Comparison of ENCODE assay signal across 10 cellular contexts in genomic region chr4:184450045-184450444, GRCh38. TPM values are rescaled to one million over a fixed set of nuclear protein-coding genes. Genes with fewer than 3 reads are reported as not detected.
A peak's percentile ranks its signal among the peaks of the same experiment; 100 is the strongest.
DNase-seq lines count a peak whose midpoint lies in the region; ATAC-seq and TF ChIP-seq lines count a peak whose summit lies in the region.
"Had no signal": no experiment of that assay in that cellular context is flagged by ENCODE, and none has a peak within 500 bp of the region (broad histone marks: within the 10 kb centered on the region; RNA-seq: fewer than 3 reads in every experiment).

No MANE protein-coding gene starts in this region.

- H2AFZ ChIP-seq in GM23338 = no peak overlapping the region
- no peak overlapping the region for H2AFZ ChIP-seq in neural progenitor cell (replicated peaks)

- 0 out of 2 replicates have a peak overlapping the region, but pooled peaks have one; percentile 69 for H3K4me2 ChIP-seq in GM23338
- H3K4me2 ChIP-seq in neural progenitor cell = no peak overlapping the region

- H3K4me3 ChIP-seq in GM23338 = no peak overlapping the region
- no peak overlapping the region for H3K4me3 ChIP-seq in gastroesophageal sphincter
- no peak overlapping the region for H3K4me3 ChIP-seq in neural progenitor cell

- no peak for TF ChIP-seq EP300 in gastroesophageal sphincter (IDR thresholded peaks at IDR 0.05)

- 14 to 37% methylated on average over 5 of the region's 5 CpGs for WGBS in gastroesophageal sphincter (ENCODE audit: low coverage in 1 of 2), 2 donors

- no peaks in the 10 kb centered on the region; the same call in 1 of the 2 replicates for H4K20me1 ChIP-seq in GM23338 (replicated peaks; ENCODE audit: insufficient read depth)
- H4K20me1 ChIP-seq in neural progenitor cell (ENCODE audit: low read depth) = peaks cover 63% of the 10 kb centered on the region

- peaks cover 8% of the 10 kb centered on the region for H3K27me3 Mint-ChIP-seq in GM23338 (ENCODE audit: insufficient read depth, low read depth, poor library complexity)
- H3K27me3 Mint-ChIP-seq in activated T-helper 2 cell treated with anti-CD3 and anti-CD28 coated beads, Interferon-gamma antibody, Interleukin-2, Interleukin-4, amounts not matched to agents 10 μg/mL and 5 μg/mL and 100 μg/mL, durations not matched to agents 14 hours and 24 hours and 36 hours (ENCODE audit: low read depth) = no peaks in the 10 kb centered on the region
- no peaks in the 10 kb centered on the region for H3K27me3 Mint-ChIP-seq in stimulated activated memory B cell treated with anti-CD40 and anti-IgM and Interleukin-4, amounts not matched to agents 10 μg/mL and 1 μg/mL and 100 μg/mL, for 72 hours
- H3K27me3 Mint-ChIP-seq in neural progenitor cell (ENCODE audit: insufficient read depth, low read depth) = peaks cover 5% of the 10 kb centered on the region

- H3K4me3 Mint-ChIP-seq in GM23338 (no peak overlapping the region; the same call in 2 of the 3 replicates), neural progenitor cell (no peak overlapping the region)
- no peak overlapping the region for H3K4me3 Mint-ChIP-seq in activated T-helper 2 cell treated with anti-CD3 and anti-CD28 coated beads, Interferon-gamma antibody, Interleukin-2, Interleukin-4, amounts not matched to agents 10 μg/mL and 5 μg/mL and 100 μg/mL, durations not matched to agents 14 hours and 24 hours and 36 hours (ENCODE audit: low read depth)
- H3K4me3 Mint-ChIP-seq in stimulated activated memory B cell treated with anti-CD40 and anti-IgM and Interleukin-4, amounts not matched to agents 10 μg/mL and 1 μg/mL and 100 μg/mL, for 72 hours = no peak overlapping the region
- H3K4me3 Mint-ChIP-seq: mesothelial cell of epicardium had no signal

- H3K4me1 ChIP-seq in GM23338 (ENCODE audit: insufficient read depth) (peaks cover 70% of the 10 kb centered on the region), gastroesophageal sphincter (peaks cover 10 to 97% (median 48%) of the 10 kb centered on the region in 3 donors), neural progenitor cell (peaks cover 34% of the 10 kb centered on the region)

- H3K4me1 Mint-ChIP-seq in GM23338 = peaks cover 75% of the 10 kb centered on the region
- H3K4me1 Mint-ChIP-seq in activated T-helper 2 cell treated with anti-CD3 and anti-CD28 coated beads, Interferon-gamma antibody, Interleukin-2, Interleukin-4, amounts not matched to agents 10 μg/mL and 5 μg/mL and 100 μg/mL, durations not matched to agents 14 hours and 24 hours and 36 hours (ENCODE audit: low read depth) = peaks cover 62% of the 10 kb centered on the region
- H3K4me1 Mint-ChIP-seq in stimulated activated memory B cell treated with anti-CD40 and anti-IgM and Interleukin-4, amounts not matched to agents 10 μg/mL and 1 μg/mL and 100 μg/mL, for 72 hours = peaks cover 91% of the 10 kb centered on the region
- H3K4me1 Mint-ChIP-seq in neural progenitor cell = peaks cover 41% of the 10 kb centered on the region

- H3K9me3 ChIP-seq in gastroesophageal sphincter = no peaks in the 10 kb centered on the region
- H3K9me3 ChIP-seq in neural progenitor cell (ENCODE audit: low read depth) = no peaks in the 10 kb centered on the region

- H3K9me3 Mint-ChIP-seq in GM23338 (no peaks in the 10 kb centered on the region), neural progenitor cell (no peaks in the 10 kb centered on the region)
- H3K9me3 Mint-ChIP-seq in activated T-helper 2 cell treated with anti-CD3 and anti-CD28 coated beads, Interferon-gamma antibody, Interleukin-2, Interleukin-4, amounts not matched to agents 10 μg/mL and 5 μg/mL and 100 μg/mL, durations not matched to agents 14 hours and 24 hours and 36 hours = no peaks in the 10 kb centered on the region
- no peaks in the 10 kb centered on the region for H3K9me3 Mint-ChIP-seq in stimulated activated memory B cell treated with anti-CD40 and anti-IgM and Interleukin-4, amounts not matched to agents 10 μg/mL and 1 μg/mL and 100 μg/mL, for 72 hours
- H3K9me3 Mint-ChIP-seq: mesothelial cell of epicardium had no signal

- H3K36me3 Mint-ChIP-seq in GM23338 (ENCODE audit: low read depth) (peaks cover 5% of the 10 kb centered on the region; the same call in 2 of the 3 replicates), neural progenitor cell (peaks cover 15% of the 10 kb centered on the region)
- peaks cover 54% of the 10 kb centered on the region for H3K36me3 Mint-ChIP-seq in activated T-helper 2 cell treated with anti-CD3 and anti-CD28 coated beads, Interferon-gamma antibody, Interleukin-2, Interleukin-4, amounts not matched to agents 10 μg/mL and 5 μg/mL and 100 μg/mL, durations not matched to agents 14 hours and 24 hours and 36 hours (ENCODE audit: low read depth)
- H3K36me3 Mint-ChIP-seq in stimulated activated memory B cell treated with anti-CD40 and anti-IgM and Interleukin-4, amounts not matched to agents 10 μg/mL and 1 μg/mL and 100 μg/mL, for 72 hours = peaks cover 28% of the 10 kb centered on the region

- intact Hi-C loops in activated T-helper 2 cell treated with anti-CD3 and anti-CD28 coated beads, Interferon-gamma antibody, Interleukin-2, Interleukin-4, amounts not matched to agents 10 μg/mL and 5 μg/mL and 100 μg/mL, durations not matched to agents 14 hours and 24 hours and 36 hours (cut with micrococcal nuclease) = no loop called here

- no peak overlapping the region for H3K27ac ChIP-seq in GM23338 (ENCODE audit: low read depth)
- peak overlapping the region in 3 of 4 donors; percentile 80 for H3K27ac ChIP-seq in gastroesophageal sphincter
- H3K27ac ChIP-seq in neural progenitor cell = no peak overlapping the region

- H3K79me2 ChIP-seq in GM23338 (replicated peaks; ENCODE audit: insufficient read depth) = peaks cover 94% of the 10 kb centered on the region
- H3K79me2 ChIP-seq in neural progenitor cell (ENCODE audit: low read depth) = peaks cover 45% of the 10 kb centered on the region

- ATAC-seq in GM23338 = no peak
- ATAC-seq in gastroesophageal sphincter = no peak
- no peak for ATAC-seq in stimulated activated memory B cell treated with anti-CD40 and anti-IgM and Interleukin-4, amounts not matched to agents 10 μg/mL and 1 μg/mL and 100 μg/mL, for 72 hours
- no peak for ATAC-seq in GM19455 (IDR thresholded peaks at IDR 0.05; ENCODE audit: unreplicated experiment)

- TF ChIP-seq POLR2A in gastroesophageal sphincter (IDR thresholded peaks at IDR 0.05) = no peak

- TF ChIP-seq CTCF in GM23338 (conservative IDR thresholded peaks at IDR 0.05; ENCODE audit: low read depth in 2 of 2) = no peak
- TF ChIP-seq CTCF in gastroesophageal sphincter (IDR thresholded peaks at IDR 0.05) = no peak
- TF ChIP-seq CTCF in neural progenitor cell (IDR thresholded peaks at IDR 0.05) = no peak

- peak overlapping the region; percentile 29; the same call in 1 of the 2 replicates for H3K27ac Mint-ChIP-seq in GM23338
- H3K27ac Mint-ChIP-seq in activated T-helper 2 cell treated with anti-CD3 and anti-CD28 coated beads, Interferon-gamma antibody, Interleukin-2, Interleukin-4, amounts not matched to agents 10 μg/mL and 5 μg/mL and 100 μg/mL, durations not matched to agents 14 hours and 24 hours and 36 hours = peak overlapping the region; percentile 10
- H3K27ac Mint-ChIP-seq in stimulated activated memory B cell treated with anti-CD40 and anti-IgM and Interleukin-4, amounts not matched to agents 10 μg/mL and 1 μg/mL and 100 μg/mL, for 72 hours = peak overlapping the region; percentile 92
- H3K27ac Mint-ChIP-seq in neural progenitor cell = no peak overlapping the region
- H3K27ac Mint-ChIP-seq: mesothelial cell of epicardium had no signal

- H3K36me3 ChIP-seq in GM23338 (ENCODE audit: insufficient read depth) (no peaks in the 10 kb centered on the region), gastroesophageal sphincter (peaks cover 0 to 6% of the 10 kb centered on the region in 2 donors), neural progenitor cell (no peaks in the 10 kb centered on the region)

- no peak for DNase-seq in GM23338 (ENCODE audit: low spot score)
- DNase-seq in activated T-helper 2 cell treated with anti-CD3 and anti-CD28 coated beads, Interferon-gamma antibody, Interleukin-2, Interleukin-4, amounts not matched to agents 10 μg/mL and 5 μg/mL and 100 μg/mL, durations not matched to agents 14 hours and 24 hours and 36 hours (ENCODE audit: low spot score) = no peak
- no peak for DNase-seq in H4 (ENCODE audit: low spot score)
- no peak for DNase-seq in HT-29 (ENCODE audit: low spot score)
- no peak for DNase-seq in neural progenitor cell (ENCODE audit: low spot score)
- DNase-seq: activated gamma-delta T cell had no signal

- no peaks in the 10 kb centered on the region for H3K9me2 ChIP-seq in GM23338 (ENCODE audit: insufficient read depth)

- H3F3A ChIP-seq in GM23338 (replicated peaks; ENCODE audit: low read depth) = no peaks in the 10 kb centered on the region; the same call in 1 of the 2 replicates
- H3F3A ChIP-seq in neural progenitor cell (ENCODE audit: low read depth) = no peaks in the 10 kb centered on the region

- no peaks in the 10 kb centered on the region for H3K27me3 ChIP-seq in GM23338 (ENCODE audit: insufficient read depth)
- H3K27me3 ChIP-seq in gastroesophageal sphincter = no peaks in the 10 kb centered on the region
- no peaks in the 10 kb centered on the region for H3K27me3 ChIP-seq in neural progenitor cell

- H3K9ac ChIP-seq in neural progenitor cell = no peak overlapping the region

TF ChIP-seq in GM23338, 12 proteins besides CTCF, POLR2A, EP300 and RAD21 (continues in another document):
- TF ChIP-seq POLR2AphosphoS5 (IDR thresholded peaks at IDR 0.05; ENCODE audit: low read depth) (no peak), ZNF114 (CRISPR knock-in tag; IDR thresholded peaks at IDR 0.05) (no peak), ZNF331 (CRISPR knock-in tag; IDR thresholded peaks at IDR 0.05; ENCODE audit: low read depth) (no peak), ETS1 (IDR thresholded peaks at IDR 0.05) (no peak), STAT1 (IDR thresholded peaks at IDR 0.05; ENCODE audit: unreplicated experiment) (no peak)

RNA-seq across cellular contexts. Expression of gene IRF2, which starts 24.3 kb away (rescaled TPM):
- 14.1 and 14.7 TPM in 2 replicates for total RNA-seq in GM23338 (2014; rRNA removed; shearing (Covaris generic))
- polyA plus RNA-seq in GM23338 (2016; fragmentation: Nextera tagmentation; extraction: Ambion mirVana) = 13.6 and 15.0 TPM in 2 replicates
- total RNA-seq in activated T-helper 2 cell treated with anti-CD3 and anti-CD28 coated beads, Interferon-gamma antibody, Interleukin-2, Interleukin-4, amounts not matched to agents 10 μg/mL and 5 μg/mL and 100 μg/mL, durations not matched to agents 14 hours and 24 hours and 36 hours = 47.6 and 53.2 TPM in 2 replicates
- total RNA-seq in gastroesophageal sphincter (10 to 100 TPM; 34.1 to 41.7 (median 35.4) TPM), neural progenitor cell (ENCODE audit: low replicate concordance) (12.7 and 16.1 TPM in 2 replicates)
- total RNA-seq in H4 (2014; rRNA removed; shearing (Covaris generic)) = 33.5 and 35.9 TPM in 2 replicates
- 6.6 and 9.2 TPM in 2 replicates for total RNA-seq in HT-29 (2014; rRNA removed; shearing (Covaris generic))

Comparison
In these comparisons a context has a peak if more than half of its experiments do, and no peak if none do; other contexts are left out.
1. H3K27ac ChIP-seq: peak in gastroesophageal sphincter (3 of 4); none in GM23338 (single experiment) and neural progenitor cell (single experiment).